10 cellular contexts compared by ENCODE assay signal in genomic region chr17:335691-336090, GRCh38. TPM values are rescaled to one million over a fixed set of nuclear protein-coding genes. Genes with fewer than 3 reads are reported as not detected.
DNase-seq lines count a peak whose midpoint lies in the region; ATAC-seq and TF ChIP-seq lines count a peak whose summit lies in the region.
"Had no signal": no experiment of that assay in that cellular context is flagged by ENCODE, and none has a peak within 500 bp of the region (broad histone marks: within the 10 kb centered on the region; RNA-seq: fewer than 3 reads in every experiment).

No MANE protein-coding gene starts in this region.

- H2AK5ac ChIP-seq in H9 (ENCODE audit: insufficient read length, low read length), result no peak overlapping the region

- H3K9me3 ChIP-seq in H9 (ENCODE audit: control insufficient read depth, low read depth, low read length), result no peaks in the 10 kb centered on the region

- H4K20me1 ChIP-seq in H9 (ENCODE audit: control insufficient read depth, insufficient read depth, insufficient read length), result no peaks in the 10 kb centered on the region

- no peak for TF ChIP-seq CTCF in H9 (conservative IDR thresholded peaks at IDR 0.05)
- TF ChIP-seq CTCF in progenitor cell of endocrine pancreas (IDR thresholded peaks at IDR 0.05; ENCODE audit: unreplicated experiment), result no peak
- TF ChIP-seq CTCF in foreskin fibroblast (IDR thresholded peaks at IDR 0.05; ENCODE audit: low read depth, low read length), result no peak

- H3K9me3 Mint-ChIP-seq in H9 (no peaks in the 10 kb centered on the region; a peak in 1 of 5 replicates), progenitor cell of endocrine pancreas (ENCODE audit: low read depth) (no peaks in the 10 kb centered on the region)
- H3K9me3 Mint-ChIP-seq: dendritic cell treated with granulocyte-macrophage colony-stimulating factor and Interleukin-4, amounts not matched to agents 40 ng/mL and 50 ng/mL, for 4 days had no signal

- DNase-seq in NCI-H748 (lab: John Stamatoyannopoulos, UW; ENCODE audit: unreplicated experiment) (peak; percentile 65), NCI-H748 treated with DMSO at 0.1 percent for 48 hours (lab: John Stamatoyannopoulos, UW) (no peak), H9 (peak; percentile 85), progenitor cell of endocrine pancreas (ENCODE audit: low spot score, unreplicated experiment) (no peak), foreskin fibroblast (no peak), GOT3 (lab: John Stamatoyannopoulos, UW) (no peak)
- DNase-seq: NCI-H446 treated with DMSO at 0.1 percent for 48 hours had no signal

- H3K36me3 Mint-ChIP-seq in H9 (ENCODE audit: insufficient read depth in 1 of 3, low read depth in 3 of 3) (no peaks in the 10 kb centered on the region; a peak in 1 of 7 replicates), progenitor cell of endocrine pancreas (ENCODE audit: insufficient read depth) (peaks cover 2% of the 10 kb centered on the region)

- H3K27ac Mint-ChIP-seq in H9 (no peak overlapping the region), progenitor cell of endocrine pancreas (no peak overlapping the region)
- H3K27ac Mint-ChIP-seq: dendritic cell treated with granulocyte-macrophage colony-stimulating factor and Interleukin-4, amounts not matched to agents 40 ng/mL and 50 ng/mL, for 4 days had no signal

- H3K27ac ChIP-seq in H9 (ENCODE audit: insufficient read length, low read depth, low read length), result no peak overlapping the region

- H2BK15ac ChIP-seq in H9 (ENCODE audit: low read depth, low read length), result no peak overlapping the region

- H3K4me1 Mint-ChIP-seq in H9 (peaks cover 29 to 38% of the 10 kb centered on the region in 2 experiments), progenitor cell of endocrine pancreas (ENCODE audit: low read depth) (peaks cover 30% of the 10 kb centered on the region)

- H3K79me2 ChIP-seq in H9 (ENCODE audit: insufficient read depth, low read length), result no peaks in the 10 kb centered on the region

- H3K23ac ChIP-seq in H9 (ENCODE audit: insufficient read length, low read depth, low read length), result no peak overlapping the region

- H3K4me3 ChIP-seq in foreskin fibroblast (ENCODE audit: low read depth in 1 of 2, low read length in 2 of 2), result no peak overlapping the region

- H2BK5ac ChIP-seq in H9 (ENCODE audit: insufficient read length, low read length), result no peak overlapping the region

- no peak overlapping the region for H3K14ac ChIP-seq in H9 (ENCODE audit: insufficient read depth, low read length)

- no peak overlapping the region for H2BK12ac ChIP-seq in H9 (ENCODE audit: insufficient read length, low read depth, low read length)

- peaks cover 2% of the 10 kb centered on the region; the same call in 1 of the 2 replicates for H3K27me3 ChIP-seq in H9 (ENCODE audit: insufficient read depth, low read length)

- H2BK20ac ChIP-seq in H9 (ENCODE audit: low read depth, low read length, poor library complexity, severe bottlenecking), result no peak overlapping the region

- H3K4me3 Mint-ChIP-seq in H9 (peak overlapping the region; percentile 24 to 62; a peak in 1 of 5 replicates), progenitor cell of endocrine pancreas (ENCODE audit: low read depth) (peak overlapping the region; percentile 19)
- H3K4me3 Mint-ChIP-seq: dendritic cell treated with granulocyte-macrophage colony-stimulating factor and Interleukin-4, amounts not matched to agents 40 ng/mL and 50 ng/mL, for 4 days had no signal

- no peak overlapping the region for H3K18ac ChIP-seq in H9 (ENCODE audit: insufficient read length, low read depth, low read length)

- ATAC-seq in esophagus mucosa (peak; percentile 4), GM21447 (IDR thresholded peaks at IDR 0.05; ENCODE audit: unreplicated experiment) (no peak)

- H3K27me3 Mint-ChIP-seq in H9 (ENCODE audit: low read depth), result peaks cover 8% of the 10 kb centered on the region
- no peaks in the 10 kb centered on the region for H3K27me3 Mint-ChIP-seq in progenitor cell of endocrine pancreas

- H3K79me1 ChIP-seq in H9 (ENCODE audit: insufficient read depth, low read depth, low read length, poor library complexity, severe bottlenecking), result no peaks in the 10 kb centered on the region

- no peak overlapping the region for H4K8ac ChIP-seq in H9 (replicated peaks; ENCODE audit: insufficient read length, low read depth, low read length)

- no peaks in the 10 kb centered on the region; the same call in 1 of the 2 replicates for H3K4me1 ChIP-seq in H9 (ENCODE audit: insufficient read depth, low read length)

- no peak overlapping the region for H4K5ac ChIP-seq in H9 (ENCODE audit: insufficient read length, low read depth, low read length)

- H3K23me2 ChIP-seq in H9 (ENCODE audit: insufficient read length, low read depth, low read length, poor library complexity, severe bottlenecking), result no peaks in the 10 kb centered on the region

- H3T11ph ChIP-seq in H9 (ENCODE audit: low read length), result no peak overlapping the region

- H3K9ac ChIP-seq in H9 (ENCODE audit: extremely low read depth, insufficient read length, low read length), result no peak overlapping the region

- no peak overlapping the region for H3K4me2 ChIP-seq in H9 (ENCODE audit: insufficient read depth, insufficient read length, low read length)

- no peak overlapping the region for H3K4ac ChIP-seq in H9 (ENCODE audit: low read depth, low read length)

- no peak overlapping the region for H2BK120ac ChIP-seq in H9 (ENCODE audit: low read depth, low read length, poor library complexity, severe bottlenecking)

- H3K56ac ChIP-seq in H9 (ENCODE audit: insufficient read length, low read depth, low read length), result no peak overlapping the region

- no peak overlapping the region for H4K91ac ChIP-seq in H9 (ENCODE audit: insufficient read length, low read depth, low read length)

- no peak overlapping the region for H2AFZ ChIP-seq in H9 (ENCODE audit: low read length)

- no CpG with 5 or more reads among the region's 12 CpGs for WGBS in H9 (ENCODE audit: extremely low coverage, insufficient read length, low lambda C conversion rate)

RNA-seq across cellular contexts. Expression of gene RPH3AL, which starts 16.9 kb away (rescaled TPM):
- total RNA-seq in H9 (2021), result 2.3 and 3.0 TPM in 2 replicates
- total RNA-seq in esophagus mucosa, result 10.0 TPM
- 47.6 and 47.8 TPM in 2 replicates for total RNA-seq in progenitor cell of endocrine pancreas

Comparison
In these comparisons a context has a peak if more than half of its experiments do, and no peak if none do; other contexts are left out.
1. DNase-seq: peak in NCI-H748 (single experiment) and H9 (single experiment); none in NCI-H748 treated with DMSO at 0.1 percent for 48 hours (single experiment), progenitor cell of endocrine pancreas (single experiment), foreskin fibroblast (0 of 2) and GOT3 (single experiment).